Comparison of ENCODE assay signal across 14 cellular contexts in genomic region chr15:73369073-73369694, GRCh38. TPM values are rescaled to one million over a fixed set of nuclear protein-coding genes. Genes with fewer than 3 reads are reported as not detected.
DNase-seq lines count a peak whose midpoint lies in the region; ATAC-seq and TF ChIP-seq lines count a peak whose summit lies in the region.
"Had no signal": no experiment of that assay in that cellular context is flagged by ENCODE, and none has a peak within 500 bp of the region (broad histone marks: within the 10 kb centered on the region; RNA-seq: fewer than 3 reads in every experiment).

No MANE protein-coding gene starts in this region.

- H3K4me3 Mint-ChIP-seq in type B pancreatic cell = peak overlapping the region; percentile 79
- H3K4me3 Mint-ChIP-seq in naive thymus-derived CD4-positive, alpha-beta T cell = no peak overlapping the region
- H3K4me3 Mint-ChIP-seq: IgD-negative memory B cell had no signal

- H3K27ac Mint-ChIP-seq in type B pancreatic cell = no peak overlapping the region
- H3K27ac Mint-ChIP-seq in naive thymus-derived CD4-positive, alpha-beta T cell = no peak overlapping the region
- H3K27ac Mint-ChIP-seq: IgD-negative memory B cell had no signal

- no peak overlapping the region for H2AFZ ChIP-seq in mammary epithelial cell (ENCODE audit: low read depth, low read length)

- POLR2A ChIA-PET in naive thymus-derived CD4-positive, alpha-beta T cell (lab: Charles Lee) = no interaction called here

- no peaks in the 10 kb centered on the region for H3K4me1 Mint-ChIP-seq in type B pancreatic cell (ENCODE audit: unreplicated experiment)
- peaks cover 0 to 3% (median 0%) of the 10 kb centered on the region in 7 donors for H3K4me1 Mint-ChIP-seq in naive thymus-derived CD4-positive, alpha-beta T cell

- H3K9me3 ChIP-seq in cardiac muscle cell (ENCODE audit: low read depth) (no peaks in the 10 kb centered on the region), mammary epithelial cell (replicated peaks; ENCODE audit: insufficient read depth, low read length) (no peaks in the 10 kb centered on the region), lower lobe of right lung (no peaks in the 10 kb centered on the region)
- H3K9me3 ChIP-seq in naive thymus-derived CD4-positive, alpha-beta T cell (ENCODE audit: control insufficient read depth in 2 of 3, low read length in 3 of 3) = no peaks in the 10 kb centered on the region

- H3K4me3 ChIP-seq in cardiac muscle cell (peak overlapping the region; percentile 80), mammary epithelial cell (replicated peaks in 1 of 3; ENCODE audit: insufficient read depth in 1 of 3, low read depth in 2 of 3, low read length in 3 of 3) (no peak overlapping the region), lower lobe of right lung (peak overlapping the region; percentile 37)
- no peak overlapping the region for H3K4me3 ChIP-seq in naive thymus-derived CD4-positive, alpha-beta T cell (ENCODE audit: low read length)

- WGBS in mammary epithelial cell (ENCODE audit: low coverage, missing lambda C conversion rate) = 13% methylated on average over 12 of the region's 48 CpGs

- H3K27me3 ChIP-seq in cardiac muscle cell (no peaks in the 10 kb centered on the region), mammary epithelial cell (ENCODE audit: insufficient read depth, low read length) (peaks cover 45% of the 10 kb centered on the region), lower lobe of right lung (ENCODE audit: low read depth) (peaks cover 79% of the 10 kb centered on the region)
- no peaks in the 10 kb centered on the region for H3K27me3 ChIP-seq in naive thymus-derived CD4-positive, alpha-beta T cell (ENCODE audit: control insufficient read depth in 2 of 2, insufficient read depth in 2 of 2, low read length in 2 of 2)

- H3K4me2 ChIP-seq in mammary epithelial cell (ENCODE audit: insufficient read depth, low read depth, low read length) = peak overlapping the region; percentile 64

- TF ChIP-seq CTCF in cardiac muscle cell (IDR thresholded peaks at IDR 0.05; ENCODE audit: low read depth, low read length) = no peak
- no peak for TF ChIP-seq CTCF in mammary epithelial cell (conservative IDR thresholded peaks at IDR 0.05 in 1 of 2, IDR thresholded peaks at IDR 0.05 in 1 of 2; ENCODE audit: extremely low read depth in 1 of 2, insufficient read depth in 1 of 2, low read depth in 1 of 2, low read length in 2 of 2)
- no peak for TF ChIP-seq CTCF in lower lobe of right lung (IDR thresholded peaks at IDR 0.05)
- no peak for TF ChIP-seq CTCF in type B pancreatic cell (conservative IDR thresholded peaks at IDR 0.05)

- dilution Hi-C loops in mammary epithelial cell (cut with HindIII; ENCODE audit: low sequenced_read_pairs) = no loop called here

- H3K27ac ChIP-seq in cardiac muscle cell (peak overlapping the region; percentile 98), mammary epithelial cell (ENCODE audit: insufficient read depth, low read depth, low read length) (no peak overlapping the region), lower lobe of right lung (no peak overlapping the region)
- H3K27ac ChIP-seq in naive thymus-derived CD4-positive, alpha-beta T cell (ENCODE audit: low read depth, low read length) = no peak overlapping the region

- no peaks in the 10 kb centered on the region for H3K9me3 Mint-ChIP-seq in type B pancreatic cell
- no peaks in the 10 kb centered on the region for H3K9me3 Mint-ChIP-seq in naive thymus-derived CD4-positive, alpha-beta T cell

- H3K4me1 ChIP-seq in cardiac muscle cell (ENCODE audit: low read depth) (peaks cover 52% of the 10 kb centered on the region), mammary epithelial cell (ENCODE audit: insufficient read depth, low read length) (peaks cover 10% of the 10 kb centered on the region), lower lobe of right lung (no peaks in the 10 kb centered on the region)
- H3K4me1 ChIP-seq in naive thymus-derived CD4-positive, alpha-beta T cell (ENCODE audit: control insufficient read depth in 2 of 2, insufficient read depth in 2 of 2, low read length in 2 of 2) = no peaks in the 10 kb centered on the region

- no peak for ATAC-seq in left ventricle myocardium superior
- no peak for ATAC-seq in lower lobe of right lung
- no peak for ATAC-seq in GM21381 (IDR thresholded peaks at IDR 0.05; ENCODE audit: unreplicated experiment)
- no peak for ATAC-seq in HG03159 (IDR thresholded peaks at IDR 0.05; ENCODE audit: unreplicated experiment)
- ATAC-seq in naive thymus-derived CD4-positive, alpha-beta T cell = no peak

- peak in 1 of 2 donors; percentile 47 for DNase-seq in cardiac muscle cell (ENCODE audit: low read depth in 1 of 2, low spot score in 1 of 2)
- no peak for DNase-seq in left ventricle myocardium superior
- no peak for DNase-seq in mammary epithelial cell
- DNase-seq in lower lobe of right lung = no peak
- DNase-seq in type B pancreatic cell (ENCODE audit: extremely low spot score, unreplicated experiment) = no peak
- DNase-seq in naive thymus-derived CD4-positive, alpha-beta T cell = no peak
- DNase-seq: activated CD4-positive, alpha-beta T cell treated with anti-CD3 and anti-CD28 coated beads, Interleukin-2, amount 50 U/mL, for 1 hour; foreskin melanocyte; NCI-H1436 treated with DMSO at 0.1 percent for 48 hours; NCI-H524 treated with DMSO at 0.1 percent for 48 hours had no signal

- no peaks in the 10 kb centered on the region for H3K36me3 Mint-ChIP-seq in type B pancreatic cell
- H3K36me3 Mint-ChIP-seq in naive thymus-derived CD4-positive, alpha-beta T cell = no peaks in the 10 kb centered on the region
- H3K36me3 Mint-ChIP-seq: IgD-negative memory B cell had no signal

- no TSS peak for BruUV-seq in mammary epithelial cell (replicated peaks; lab: Mats Ljungman, UMichigan)

- peaks cover 2% of the 10 kb centered on the region for H4K20me1 ChIP-seq in mammary epithelial cell (ENCODE audit: insufficient read depth, low read length)

- CTCF ChIA-PET in mammary epithelial cell (lab: Charles Lee; ENCODE audit: low non-redundant PET) = no interaction called here
- CTCF ChIA-PET in naive thymus-derived CD4-positive, alpha-beta T cell (lab: Charles Lee) = no interaction called here

- peaks cover 84% of the 10 kb centered on the region for H3K27me3 Mint-ChIP-seq in type B pancreatic cell
- H3K27me3 Mint-ChIP-seq in naive thymus-derived CD4-positive, alpha-beta T cell = peaks cover 50 to 68% (median 61%) of the 10 kb centered on the region in 5 donors

- no peak overlapping the region for H3K9ac ChIP-seq in mammary epithelial cell (ENCODE audit: insufficient read depth, low read length)

- in situ Hi-C loops in mammary epithelial cell (cut with MboI; ENCODE audit: low sequenced_read_pairs in 2 of 2) = no loop called here

- intact Hi-C loops in left ventricle myocardium superior (cut with micrococcal nuclease) (no loop called here), mammary epithelial cell (cut with micrococcal nuclease) (no loop called here), lower lobe of right lung (cut with DNase I) (no loop called here)
- intact Hi-C loops in naive thymus-derived CD4-positive, alpha-beta T cell (cut with micrococcal nuclease) = no loop called here

- peaks cover 2% of the 10 kb centered on the region for H3K36me3 ChIP-seq in cardiac muscle cell
- H3K36me3 ChIP-seq in mammary epithelial cell (ENCODE audit: insufficient read depth, low read length) = no peaks in the 10 kb centered on the region
- H3K36me3 ChIP-seq in lower lobe of right lung = no peaks in the 10 kb centered on the region
- H3K36me3 ChIP-seq in naive thymus-derived CD4-positive, alpha-beta T cell (ENCODE audit: control insufficient read depth in 2 of 3, insufficient read depth in 3 of 3, low read length in 3 of 3) = no peaks in the 10 kb centered on the region

- H3K79me2 ChIP-seq in mammary epithelial cell (ENCODE audit: insufficient read depth, low read length) = no peaks in the 10 kb centered on the region

RNA-seq across cellular contexts. Expression of gene HCN4, which starts 0.4 kb away (rescaled TPM):
- total RNA-seq in cardiac muscle cell (93.1 and 159 TPM in 2 replicates), left ventricle myocardium superior (21.1 TPM), mammary epithelial cell (not detected), lower lobe of right lung (0.18 TPM), type B pancreatic cell (ENCODE audit: low replicate concordance) (3.8 and 6.6 TPM in 2 replicates)
- polyA plus RNA-seq in cardiac muscle cell (59.2 and 102 TPM in 2 replicates), mammary epithelial cell (not detected)
- not detected for polyA minus RNA-seq in mammary epithelial cell
- under 1 TPM in 1 of 5 experiments, not detected in 4; 0.02 TPM for total RNA-seq in naive thymus-derived CD4-positive, alpha-beta T cell
- not detected for polyA plus RNA-seq in naive thymus-derived CD4-positive, alpha-beta T cell
- total RNA-seq: T-helper 1 cell treated with Interleukin-12 subunit alpha and Interleukin-12 subunit beta and Interleukin-4 antibody, amounts not matched to agents 30 ng/mL and 1 ng/mL, for 36 hours had no signal
- polyA plus RNA-seq: IgD-negative memory B cell had no signal

Comparison
In these comparisons a context has a peak if more than half of its experiments do, and no peak if none do; other contexts are left out.
1. H3K4me3 ChIP-seq: peak in cardiac muscle cell (single experiment) and lower lobe of right lung (single experiment); none in mammary epithelial cell (0 of 3) and naive thymus-derived CD4-positive, alpha-beta T cell (single experiment).